1 cellular context compared by ENCODE assay signal in the genomic region with DNA sequence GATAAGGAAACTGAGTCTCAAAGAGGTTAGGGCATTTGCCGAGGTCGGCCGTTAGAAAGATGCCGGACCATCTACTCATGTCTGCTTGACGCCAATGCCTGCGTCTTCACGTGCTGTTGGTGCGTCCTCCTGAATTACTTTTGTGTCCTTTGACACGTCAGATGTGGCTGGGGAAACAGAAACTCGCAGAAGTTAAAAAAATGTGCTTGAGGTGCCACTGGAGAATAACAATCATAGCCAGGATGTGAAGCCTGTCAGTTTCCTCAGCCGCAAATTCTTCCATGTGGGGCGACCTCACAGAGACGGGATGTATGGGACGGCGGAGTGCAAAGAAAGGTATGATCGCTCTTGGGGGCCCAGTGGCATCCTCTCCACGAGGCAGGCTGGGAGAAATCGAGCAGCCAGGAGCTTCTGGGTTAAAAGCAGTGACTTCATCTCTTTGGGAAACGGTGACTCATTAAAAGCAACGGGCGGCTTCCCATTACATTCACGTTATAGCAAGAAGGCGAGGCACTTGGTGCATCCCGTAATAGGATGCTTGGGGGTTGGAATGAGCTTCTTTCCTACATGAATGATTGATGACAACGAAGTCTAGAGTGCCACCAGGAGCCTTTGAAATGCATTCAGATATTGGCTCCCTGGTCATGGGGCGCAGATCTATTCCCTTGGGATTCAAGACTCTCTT.
A peak's percentile ranks its signal among the peaks of the same experiment; 100 is the strongest.
TF ChIP-seq lines count a peak whose summit lies in the region.

No MANE protein-coding gene starts in this region.

TF ChIP-seq in HEK293, 187 proteins besides CTCF, POLR2A, EP300 and RAD21 (continued from another document and continues in another):
- TF ChIP-seq, protein P1, sequence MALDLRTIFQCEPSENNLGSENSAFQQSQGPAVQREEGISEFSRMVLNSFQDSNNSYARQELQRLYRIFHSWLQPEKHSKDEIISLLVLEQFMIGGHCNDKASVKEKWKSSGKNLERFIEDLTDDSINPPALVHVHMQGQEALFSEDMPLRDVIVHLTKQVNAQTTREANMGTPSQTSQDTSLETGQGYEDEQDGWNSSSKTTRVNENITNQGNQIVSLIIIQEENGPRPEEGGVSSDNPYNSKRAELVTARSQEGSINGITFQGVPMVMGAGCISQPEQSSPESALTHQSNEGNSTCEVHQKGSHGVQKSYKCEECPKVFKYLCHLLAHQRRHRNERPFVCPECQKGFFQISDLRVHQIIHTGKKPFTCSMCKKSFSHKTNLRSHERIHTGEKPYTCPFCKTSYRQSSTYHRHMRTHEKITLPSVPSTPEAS (tag by site-specific recombination; IDR thresholded peaks at IDR 0.05) = no peak
- TF ChIP-seq, protein P2, sequence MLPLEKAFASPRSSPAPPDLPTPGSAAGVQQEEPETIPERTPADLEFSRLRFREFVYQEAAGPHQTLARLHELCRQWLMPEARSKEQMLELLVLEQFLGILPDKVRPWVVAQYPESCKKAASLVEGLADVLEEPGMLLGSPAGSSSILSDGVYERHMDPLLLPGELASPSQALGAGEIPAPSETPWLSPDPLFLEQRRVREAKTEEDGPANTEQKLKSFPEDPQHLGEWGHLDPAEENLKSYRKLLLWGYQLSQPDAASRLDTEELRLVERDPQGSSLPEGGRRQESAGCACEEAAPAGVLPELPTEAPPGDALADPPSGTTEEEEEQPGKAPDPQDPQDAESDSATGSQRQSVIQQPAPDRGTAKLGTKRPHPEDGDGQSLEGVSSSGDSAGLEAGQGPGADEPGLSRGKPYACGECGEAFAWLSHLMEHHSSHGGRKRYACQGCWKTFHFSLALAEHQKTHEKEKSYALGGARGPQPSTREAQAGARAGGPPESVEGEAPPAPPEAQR (tag by site-specific recombination; IDR thresholded peaks at IDR 0.05) = no peak
- peak; percentile 76 for TF ChIP-seq ZIC2 (tag by site-specific recombination; IDR thresholded peaks at IDR 0.05)
- TF ChIP-seq ZFP69B (tag by site-specific recombination; IDR thresholded peaks at IDR 0.05) = peak; percentile 81
- TF ChIP-seq ZBTB8A (tag by site-specific recombination; IDR thresholded peaks at IDR 0.05) = no peak
- no peak for TF ChIP-seq ZNF404 (tag by site-specific recombination; IDR thresholded peaks at IDR 0.05)
- 0 out of 2 replicates have a peak, but pooled peaks have one; percentile 23 for TF ChIP-seq ZNF600 (tag by site-specific recombination; IDR thresholded peaks at IDR 0.05)
- TF ChIP-seq, protein P3, sequence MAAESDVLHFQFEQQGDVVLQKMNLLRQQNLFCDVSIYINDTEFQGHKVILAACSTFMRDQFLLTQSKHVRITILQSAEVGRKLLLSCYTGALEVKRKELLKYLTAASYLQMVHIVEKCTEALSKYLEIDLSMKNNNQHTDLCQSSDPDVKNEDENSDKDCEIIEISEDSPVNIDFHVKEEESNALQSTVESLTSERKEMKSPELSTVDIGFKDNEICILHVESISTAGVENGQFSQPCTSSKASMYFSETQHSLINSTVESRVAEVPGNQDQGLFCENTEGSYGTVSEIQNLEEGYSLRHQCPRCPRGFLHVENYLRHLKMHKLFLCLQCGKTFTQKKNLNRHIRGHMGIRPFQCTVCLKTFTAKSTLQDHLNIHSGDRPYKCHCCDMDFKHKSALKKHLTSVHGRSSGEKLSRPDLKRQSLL (tag by site-specific recombination; IDR thresholded peaks at IDR 0.05) = no peak
- TF ChIP-seq ZBTB21 (tag by site-specific recombination; IDR thresholded peaks at IDR 0.05) = peak; percentile 84
- TF ChIP-seq ZNF350 (tag by site-specific recombination; IDR thresholded peaks at IDR 0.05) = no peak
- TF ChIP-seq, protein P4, sequence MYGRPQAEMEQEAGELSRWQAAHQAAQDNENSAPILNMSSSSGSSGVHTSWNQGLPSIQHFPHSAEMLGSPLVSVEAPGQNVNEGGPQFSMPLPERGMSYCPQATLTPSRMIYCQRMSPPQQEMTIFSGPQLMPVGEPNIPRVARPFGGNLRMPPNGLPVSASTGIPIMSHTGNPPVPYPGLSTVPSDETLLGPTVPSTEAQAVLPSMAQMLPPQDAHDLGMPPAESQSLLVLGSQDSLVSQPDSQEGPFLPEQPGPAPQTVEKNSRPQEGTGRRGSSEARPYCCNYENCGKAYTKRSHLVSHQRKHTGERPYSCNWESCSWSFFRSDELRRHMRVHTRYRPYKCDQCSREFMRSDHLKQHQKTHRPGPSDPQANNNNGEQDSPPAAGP (tag by site-specific recombination; IDR thresholded peaks at IDR 0.05) = peak; percentile 94; the same call in 1 of the 2 replicates
- no peak for TF ChIP-seq ZNF514 (tag by site-specific recombination; IDR thresholded peaks at IDR 0.05)
- peak; percentile 88 for TF ChIP-seq ZNF24 (tag by site-specific recombination; IDR thresholded peaks at IDR 0.05)
- no peak for TF ChIP-seq ZNF426 (tag by site-specific recombination; IDR thresholded peaks at IDR 0.05)
- TF ChIP-seq, protein P5, sequence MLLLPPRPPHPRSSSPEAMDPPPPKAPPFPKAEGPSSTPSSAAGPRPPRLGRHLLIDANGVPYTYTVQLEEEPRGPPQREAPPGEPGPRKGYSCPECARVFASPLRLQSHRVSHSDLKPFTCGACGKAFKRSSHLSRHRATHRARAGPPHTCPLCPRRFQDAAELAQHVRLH (tag by site-specific recombination; IDR thresholded peaks at IDR 0.05) = no peak
- no peak for TF ChIP-seq ZSCAN23 (tag by site-specific recombination; IDR thresholded peaks at IDR 0.05)
- peak; percentile 27; the same call in 1 of the 2 replicates for TF ChIP-seq ZNF394 (tag by site-specific recombination; IDR thresholded peaks at IDR 0.05; ENCODE audit: borderline replicate concordance)
- no peak for TF ChIP-seq HOXD13 (CRISPR knock-in tag; IDR thresholded peaks at IDR 0.05; ENCODE audit: borderline replicate concordance)
- TF ChIP-seq, protein P6, sequence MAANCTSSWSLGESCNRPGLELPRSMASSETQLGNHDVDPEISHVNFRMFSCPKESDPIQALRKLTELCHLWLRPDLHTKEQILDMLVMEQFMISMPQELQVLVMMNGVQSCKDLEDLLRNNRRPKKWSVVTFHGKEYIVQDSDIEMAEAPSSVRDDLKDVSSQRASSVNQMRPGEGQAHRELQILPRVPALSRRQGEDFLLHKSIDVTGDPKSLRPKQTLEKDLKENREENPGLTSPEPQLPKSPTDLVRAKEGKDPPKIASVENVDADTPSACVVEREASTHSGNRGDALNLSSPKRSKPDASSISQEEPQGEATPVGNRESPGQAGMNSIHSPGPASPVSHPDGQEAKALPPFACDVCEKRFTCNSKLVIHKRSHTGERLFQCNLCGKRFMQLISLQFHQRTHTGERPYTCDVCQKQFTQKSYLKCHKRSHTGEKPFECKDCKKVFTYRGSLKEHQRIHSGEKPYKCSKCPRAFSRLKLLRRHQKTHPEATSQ (tag by site-specific recombination; IDR thresholded peaks at IDR 0.05) = no peak
- TF ChIP-seq, protein P7, sequence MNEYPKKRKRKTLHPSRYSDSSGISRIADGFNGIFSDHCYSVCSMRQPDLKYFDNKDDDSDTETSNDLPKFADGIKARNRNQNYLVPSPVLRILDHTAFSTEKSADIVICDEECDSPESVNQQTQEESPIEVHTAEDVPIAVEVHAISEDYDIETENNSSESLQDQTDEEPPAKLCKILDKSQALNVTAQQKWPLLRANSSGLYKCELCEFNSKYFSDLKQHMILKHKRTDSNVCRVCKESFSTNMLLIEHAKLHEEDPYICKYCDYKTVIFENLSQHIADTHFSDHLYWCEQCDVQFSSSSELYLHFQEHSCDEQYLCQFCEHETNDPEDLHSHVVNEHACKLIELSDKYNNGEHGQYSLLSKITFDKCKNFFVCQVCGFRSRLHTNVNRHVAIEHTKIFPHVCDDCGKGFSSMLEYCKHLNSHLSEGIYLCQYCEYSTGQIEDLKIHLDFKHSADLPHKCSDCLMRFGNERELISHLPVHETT (tag by site-specific recombination; IDR thresholded peaks at IDR 0.05) = peak; percentile 69
- TF ChIP-seq WT1 (tag by site-specific recombination; IDR thresholded peaks at IDR 0.05) = 0 out of 2 replicates have a peak, but pooled peaks have one; percentile 26
- TF ChIP-seq PRDM1 (tag by site-specific recombination; IDR thresholded peaks at IDR 0.05) = peak; percentile 56
- TF ChIP-seq, protein P8, sequence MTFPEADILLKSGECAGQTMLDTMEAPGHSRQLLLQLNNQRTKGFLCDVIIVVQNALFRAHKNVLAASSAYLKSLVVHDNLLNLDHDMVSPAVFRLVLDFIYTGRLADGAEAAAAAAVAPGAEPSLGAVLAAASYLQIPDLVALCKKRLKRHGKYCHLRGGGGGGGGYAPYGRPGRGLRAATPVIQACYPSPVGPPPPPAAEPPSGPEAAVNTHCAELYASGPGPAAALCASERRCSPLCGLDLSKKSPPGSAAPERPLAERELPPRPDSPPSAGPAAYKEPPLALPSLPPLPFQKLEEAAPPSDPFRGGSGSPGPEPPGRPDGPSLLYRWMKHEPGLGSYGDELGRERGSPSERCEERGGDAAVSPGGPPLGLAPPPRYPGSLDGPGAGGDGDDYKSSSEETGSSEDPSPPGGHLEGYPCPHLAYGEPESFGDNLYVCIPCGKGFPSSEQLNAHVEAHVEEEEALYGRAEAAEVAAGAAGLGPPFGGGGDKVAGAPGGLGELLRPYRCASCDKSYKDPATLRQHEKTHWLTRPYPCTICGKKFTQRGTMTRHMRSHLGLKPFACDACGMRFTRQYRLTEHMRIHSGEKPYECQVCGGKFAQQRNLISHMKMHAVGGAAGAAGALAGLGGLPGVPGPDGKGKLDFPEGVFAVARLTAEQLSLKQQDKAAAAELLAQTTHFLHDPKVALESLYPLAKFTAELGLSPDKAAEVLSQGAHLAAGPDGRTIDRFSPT (tag by site-specific recombination; IDR thresholded peaks at IDR 0.05) = 0 out of 2 replicates have a peak, but pooled peaks have one; percentile 46
- TF ChIP-seq, protein P9, sequence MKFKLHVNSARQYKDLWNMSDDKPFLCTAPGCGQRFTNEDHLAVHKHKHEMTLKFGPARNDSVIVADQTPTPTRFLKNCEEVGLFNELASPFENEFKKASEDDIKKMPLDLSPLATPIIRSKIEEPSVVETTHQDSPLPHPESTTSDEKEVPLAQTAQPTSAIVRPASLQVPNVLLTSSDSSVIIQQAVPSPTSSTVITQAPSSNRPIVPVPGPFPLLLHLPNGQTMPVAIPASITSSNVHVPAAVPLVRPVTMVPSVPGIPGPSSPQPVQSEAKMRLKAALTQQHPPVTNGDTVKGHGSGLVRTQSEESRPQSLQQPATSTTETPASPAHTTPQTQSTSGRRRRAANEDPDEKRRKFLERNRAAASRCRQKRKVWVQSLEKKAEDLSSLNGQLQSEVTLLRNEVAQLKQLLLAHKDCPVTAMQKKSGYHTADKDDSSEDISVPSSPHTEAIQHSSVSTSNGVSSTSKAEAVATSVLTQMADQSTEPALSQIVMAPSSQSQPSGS (tag by site-specific recombination; IDR thresholded peaks at IDR 0.05; ENCODE audit: low read depth) = peak; percentile 93
- TF ChIP-seq ZNF561 (tag by site-specific recombination; IDR thresholded peaks at IDR 0.05; ENCODE audit: borderline replicate concordance) = peak; percentile 79
- TF ChIP-seq REPIN1 (tag by site-specific recombination; IDR thresholded peaks at IDR 0.05; ENCODE audit: low read depth) = no peak
- no peak for TF ChIP-seq ZBTB48 (tag by site-specific recombination; IDR thresholded peaks at IDR 0.05)
- peak; percentile 75; the same call in 1 of the 2 replicates for TF ChIP-seq ZNF76 (tag by site-specific recombination; IDR thresholded peaks at IDR 0.05; ENCODE audit: borderline replicate concordance, low read depth)
- TF ChIP-seq ZNF510 (tag by site-specific recombination; IDR thresholded peaks at IDR 0.05; ENCODE audit: insufficient replicate concordance) = no peak
- TF ChIP-seq ZNF658 (tag by site-specific recombination; IDR thresholded peaks at IDR 0.05) = no peak
- peak; percentile 86 for TF ChIP-seq OSR2 (tag by site-specific recombination; IDR thresholded peaks at IDR 0.05)
- peak; percentile 94 for TF ChIP-seq ZBTB17 (tag by site-specific recombination; IDR thresholded peaks at IDR 0.05)
- TF ChIP-seq, protein P10, sequence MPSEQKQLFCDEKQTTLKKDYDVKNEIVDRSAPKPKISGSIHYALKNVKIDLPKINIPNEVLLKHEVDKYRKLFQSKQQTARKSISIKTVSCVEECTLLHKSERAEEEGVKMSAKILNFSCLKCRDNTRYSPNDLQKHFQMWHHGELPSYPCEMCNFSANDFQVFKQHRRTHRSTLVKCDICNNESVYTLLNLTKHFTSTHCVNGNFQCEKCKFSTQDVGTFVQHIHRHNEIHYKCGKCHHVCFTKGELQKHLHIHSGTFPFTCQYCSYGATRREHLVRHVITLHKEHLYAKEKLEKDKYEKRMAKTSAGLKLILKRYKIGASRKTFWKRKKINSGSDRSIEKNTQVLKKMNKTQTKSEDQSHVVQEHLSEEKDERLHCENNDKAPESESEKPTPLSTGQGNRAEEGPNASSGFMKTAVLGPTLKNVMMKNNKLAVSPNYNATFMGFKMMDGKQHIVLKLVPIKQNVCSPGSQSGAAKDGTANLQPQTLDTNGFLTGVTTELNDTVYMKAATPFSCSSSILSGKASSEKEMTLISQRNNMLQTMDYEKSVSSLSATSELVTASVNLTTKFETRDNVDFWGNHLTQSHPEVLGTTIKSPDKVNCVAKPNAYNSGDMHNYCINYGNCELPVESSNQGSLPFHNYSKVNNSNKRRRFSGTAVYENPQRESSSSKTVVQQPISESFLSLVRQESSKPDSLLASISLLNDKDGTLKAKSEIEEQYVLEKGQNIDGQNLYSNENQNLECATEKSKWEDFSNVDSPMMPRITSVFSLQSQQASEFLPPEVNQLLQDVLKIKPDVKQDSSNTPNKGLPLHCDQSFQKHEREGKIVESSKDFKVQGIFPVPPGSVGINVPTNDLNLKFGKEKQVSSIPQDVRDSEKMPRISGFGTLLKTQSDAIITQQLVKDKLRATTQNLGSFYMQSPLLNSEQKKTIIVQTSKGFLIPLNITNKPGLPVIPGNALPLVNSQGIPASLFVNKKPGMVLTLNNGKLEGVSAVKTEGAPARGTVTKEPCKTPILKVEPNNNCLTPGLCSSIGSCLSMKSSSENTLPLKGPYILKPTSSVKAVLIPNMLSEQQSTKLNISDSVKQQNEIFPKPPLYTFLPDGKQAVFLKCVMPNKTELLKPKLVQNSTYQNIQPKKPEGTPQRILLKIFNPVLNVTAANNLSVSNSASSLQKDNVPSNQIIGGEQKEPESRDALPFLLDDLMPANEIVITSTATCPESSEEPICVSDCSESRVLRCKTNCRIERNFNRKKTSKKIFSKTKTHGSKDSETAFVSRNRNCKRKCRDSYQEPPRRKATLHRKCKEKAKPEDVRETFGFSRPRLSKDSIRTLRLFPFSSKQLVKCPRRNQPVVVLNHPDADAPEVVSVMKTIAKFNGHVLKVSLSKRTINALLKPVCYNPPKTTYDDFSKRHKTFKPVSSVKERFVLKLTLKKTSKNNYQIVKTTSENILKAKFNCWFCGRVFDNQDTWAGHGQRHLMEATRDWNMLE (tag by site-specific recombination; conservative IDR thresholded peaks at IDR 0.05; ENCODE audit: low read depth) = peak; percentile 42; the same call in 1 of the 2 replicates
- no peak for TF ChIP-seq SCRT1 (tag by site-specific recombination; IDR thresholded peaks at IDR 0.05; ENCODE audit: borderline replicate concordance)
- peak; percentile 88 for TF ChIP-seq ZNF660 (tag by site-specific recombination; IDR thresholded peaks at IDR 0.05)
- TF ChIP-seq KLF1 (tag by site-specific recombination; IDR thresholded peaks at IDR 0.05) = peak; percentile 40; the same call in 1 of the 2 replicates
- TF ChIP-seq ZNF202 (tag by site-specific recombination; IDR thresholded peaks at IDR 0.05; ENCODE audit: borderline replicate concordance) = no peak
- peak; percentile 94 for TF ChIP-seq IKZF3 (tag by site-specific recombination; IDR thresholded peaks at IDR 0.05)
- no peak for TF ChIP-seq ZNF157 (tag by site-specific recombination; IDR thresholded peaks at IDR 0.05)
- no peak for TF ChIP-seq ZNF292 (tag by site-specific recombination; IDR thresholded peaks at IDR 0.05; ENCODE audit: borderline replicate concordance, low read depth)
- TF ChIP-seq HOXC10 (CRISPR knock-in tag; IDR thresholded peaks at IDR 0.05) = no peak
- no peak for TF ChIP-seq ZNF548 (tag by site-specific recombination; IDR thresholded peaks at IDR 0.05)
- TF ChIP-seq KLF16 (tag by site-specific recombination; IDR thresholded peaks at IDR 0.05) = no peak
- no peak for TF ChIP-seq ZNF571 (tag by site-specific recombination; IDR thresholded peaks at IDR 0.05)
